ENCODE assay signal across 7 cellular contexts in genomic region chr7:48090095-48090805, GRCh38. TPM values are rescaled to one million over a fixed set of nuclear protein-coding genes. Genes with fewer than 3 reads are reported as not detected.
DNase-seq lines count a peak whose midpoint lies in the region; ATAC-seq, FAIRE-seq and TF ChIP-seq lines count a peak whose summit lies in the region.

No MANE protein-coding gene starts in this region.

- peaks cover 87% of the 10 kb centered on the region for H3K4me1 Mint-ChIP-seq in stimulated activated naive CD8-positive, alpha-beta T cell treated with anti-CD3 and anti-CD28 coated beads, Interleukin-15, amount 100 ng/mL, for 72 hours

- H2AFZ ChIP-seq in keratinocyte (ENCODE audit: control insufficient read depth, low read length): no peak overlapping the region

- in situ Hi-C loops in astrocyte of the cerebellum (cut with HindIII; ENCODE audit: low sequenced_read_pairs): no loop called here

- H3K9me1 ChIP-seq in keratinocyte (ENCODE audit: control insufficient read depth, extremely low read depth, insufficient read depth, low read length): peaks cover 3% of the 10 kb centered on the region

- peaks cover 73% of the 10 kb centered on the region for H3K4me1 ChIP-seq in keratinocyte (ENCODE audit: control insufficient read depth, extremely low read depth, insufficient read depth, low read length)

- H3K36me3 ChIP-seq in keratinocyte (ENCODE audit: control insufficient read depth in 2 of 2, extremely low read depth in 1 of 2, insufficient read depth in 2 of 2, low read length in 2 of 2): peaks cover 23 to 50% of the 10 kb centered on the region in 2 experiments

- H3K4me3 Mint-ChIP-seq in stimulated activated naive CD8-positive, alpha-beta T cell treated with anti-CD3 and anti-CD28 coated beads, Interleukin-15, amount 100 ng/mL, for 72 hours: peak overlapping the region; percentile 83 to 91

- peak overlapping the region; percentile 79 for H3K27ac ChIP-seq in keratinocyte (ENCODE audit: control insufficient read depth, insufficient read depth, low read length)

- DNase-seq in HT-29 (ENCODE audit: low spot score): peak; percentile 63
- no peak for DNase-seq in astrocyte of the cerebellum (ENCODE audit: low read depth)
- no peak for DNase-seq in keratinocyte (ENCODE audit: low read depth, low spot score)
- no peak for DNase-seq in stimulated activated naive CD8-positive, alpha-beta T cell treated with anti-CD3 and anti-CD28 coated beads, Interleukin-15, amount 100 ng/mL, for 72 hours
- no peak for DNase-seq in activated CD4-positive, CD25-positive, alpha-beta regulatory T cell (lab: John Stamatoyannopoulos, UW)
- no peak for DNase-seq in D721Med (ENCODE audit: insufficient read length, low spot score)

- H3K9ac ChIP-seq in keratinocyte (ENCODE audit: control insufficient read depth, extremely low read depth, insufficient read depth, low read length): peak overlapping the region; percentile 91

- H3K27ac Mint-ChIP-seq in stimulated activated naive CD8-positive, alpha-beta T cell treated with anti-CD3 and anti-CD28 coated beads, Interleukin-15, amount 100 ng/mL, for 72 hours: peak overlapping the region in 1 of 2 donors; percentile 22

- H3K4me2 ChIP-seq in keratinocyte (ENCODE audit: control insufficient read depth, extremely low read depth, insufficient read depth, low read depth, low read length): peak overlapping the region; percentile 93

- H3K9me3 ChIP-seq in keratinocyte (ENCODE audit: control insufficient read depth, low read depth, low read length): no peaks in the 10 kb centered on the region

- FAIRE-seq in keratinocyte (lab: Jason Lieb, UNC) (no peak), D721Med (lab: Jason Lieb, UNC) (no peak)

- peak overlapping the region; percentile 73 for H3K4me3 ChIP-seq in astrocyte of the cerebellum (ENCODE audit: low read depth, low read length)
- H3K4me3 ChIP-seq in keratinocyte (ENCODE audit: control insufficient read depth in 2 of 3, extremely low read depth in 1 of 3, insufficient read depth in 2 of 3, low read depth in 1 of 3, low read length in 3 of 3): peak overlapping the region; percentile 78 to 99 (median 92)

- no peaks in the 10 kb centered on the region for H3K27me3 Mint-ChIP-seq in stimulated activated naive CD8-positive, alpha-beta T cell treated with anti-CD3 and anti-CD28 coated beads, Interleukin-15, amount 100 ng/mL, for 72 hours

- no peaks in the 10 kb centered on the region for H3K27me3 ChIP-seq in keratinocyte (ENCODE audit: control insufficient read depth, extremely low read depth, insufficient read depth, low read length)

- peaks cover 7% of the 10 kb centered on the region for H4K20me1 ChIP-seq in keratinocyte (ENCODE audit: control insufficient read depth, extremely low read depth, insufficient read depth, low read length)

- dilution Hi-C loops in keratinocyte (cut with MboI; ENCODE audit: extremely low pct_ligation_motif_present, low sequenced_read_pairs): no loop called here

- peaks cover 58% of the 10 kb centered on the region for H3K79me2 ChIP-seq in keratinocyte (ENCODE audit: control insufficient read depth, insufficient read depth, low read length)

- TF ChIP-seq CTCF in astrocyte of the cerebellum (IDR thresholded peaks at IDR 0.05; ENCODE audit: low read depth, low read length, missing control alignments) (no peak), keratinocyte (optimal IDR thresholded peaks at IDR 0.05 in 1 of 3, IDR thresholded peaks at IDR 0.05 in 1 of 3, conservative IDR thresholded peaks at IDR 0.05 in 1 of 3; ENCODE audit: extremely low read depth in 1 of 3, insufficient read depth in 2 of 3, low read length in 3 of 3) (no peak), D721Med (IDR thresholded peaks at IDR 0.05; ENCODE audit: insufficient read depth, missing control alignments) (no peak)

- ATAC-seq in stimulated activated naive CD8-positive, alpha-beta T cell treated with anti-CD3 and anti-CD28 coated beads, Interleukin-15, amount 100 ng/mL, for 72 hours: no peak
- ATAC-seq in GM19455 (IDR thresholded peaks at IDR 0.05; ENCODE audit: unreplicated experiment): no peak

- no peaks in the 10 kb centered on the region for H3K9me3 Mint-ChIP-seq in stimulated activated naive CD8-positive, alpha-beta T cell treated with anti-CD3 and anti-CD28 coated beads, Interleukin-15, amount 100 ng/mL, for 72 hours

RNA-seq across cellular contexts. Expression of gene UPP1, which starts 1.2 kb away (rescaled TPM):
- total RNA-seq in HT-29 (2014; rRNA removed; shearing (Covaris generic)): 22.5 and 24.3 TPM in 2 replicates
- polyA plus RNA-seq in keratinocyte: 165 to 226 TPM (median 202 TPM) in 3 replicates
- polyA plus RNA-seq in keratinocyte (2011; ENCODE audit: low read depth): 303 TPM
- polyA plus RNA-seq in keratinocyte (2011; cell fraction: cytosol; rRNA removed): 124 and 240 TPM in 2 replicates
- polyA plus RNA-seq in keratinocyte (2011; cell fraction: nucleus; rRNA removed): 328 and 366 TPM in 2 replicates
- 177 and 511 TPM in 2 replicates for polyA plus RNA-seq in keratinocyte (2012; ENCODE audit: low replicate concordance)
- 120 to 141 TPM (median 124 TPM) in 3 replicates for polyA minus RNA-seq in keratinocyte
- 141 TPM for polyA minus RNA-seq in keratinocyte (2011; cell fraction: cytosol; rRNA and poly(A)+ RNA removed)
- polyA minus RNA-seq in keratinocyte (2011; cell fraction: nucleus; rRNA and poly(A)+ RNA removed): 105 and 108 TPM in 2 replicates

RNA-seq across cellular contexts. Expression of gene C7orf57, which starts 54.9 kb away (rescaled TPM):
- total RNA-seq in HT-29 (2014; rRNA removed; shearing (Covaris generic)): not detected in 2 replicates
- 0.22 to 0.60 TPM (median 0.39 TPM) in 3 replicates for polyA plus RNA-seq in keratinocyte
- polyA plus RNA-seq in keratinocyte (2011; ENCODE audit: low read depth): 2.0 TPM
- polyA plus RNA-seq in keratinocyte (2011; cell fraction: cytosol; rRNA removed): 0.11 and 0.17 TPM in 2 replicates
- polyA plus RNA-seq in keratinocyte (2011; cell fraction: nucleus; rRNA removed): 0.64 and 0.74 TPM in 2 replicates
- 0.36 and 1.6 TPM in 2 replicates for polyA plus RNA-seq in keratinocyte (2012; ENCODE audit: low replicate concordance)
- polyA minus RNA-seq in keratinocyte: 0.13 to 0.43 TPM in 2 of 3 replicates, not detected in the other
- polyA minus RNA-seq in keratinocyte (2011; cell fraction: cytosol; rRNA and poly(A)+ RNA removed): not detected
- polyA minus RNA-seq in keratinocyte (2011; cell fraction: nucleus; rRNA and poly(A)+ RNA removed): not detected in 2 replicates
